7 cellular contexts compared by ENCODE assay signal in the genomic region with DNA sequence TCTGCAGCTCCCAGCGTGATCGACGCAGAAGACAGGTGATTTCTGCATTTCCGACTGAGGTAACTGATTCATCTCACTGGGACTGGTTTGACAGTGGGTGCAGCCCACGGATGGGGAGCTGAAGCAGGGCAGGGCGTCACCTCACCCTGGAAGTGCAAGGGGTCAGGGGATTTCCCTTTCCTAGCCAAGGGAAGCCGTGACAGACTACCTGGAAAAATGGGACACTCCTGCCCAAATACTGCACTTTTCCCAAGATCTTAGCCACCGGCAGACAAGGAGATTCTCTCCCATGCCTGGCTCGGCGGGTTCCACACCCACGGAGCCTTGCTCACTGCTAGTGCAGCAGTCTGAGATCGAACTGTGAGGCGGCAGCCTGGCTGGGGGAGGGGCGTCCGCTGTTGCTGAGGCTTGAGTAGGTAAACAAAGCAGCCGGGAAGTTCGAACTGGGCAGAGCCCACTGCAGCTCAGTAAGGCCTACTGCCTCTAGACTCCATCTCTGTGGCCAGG. TPM values are rescaled to one million over a fixed set of nuclear protein-coding genes. Genes with fewer than 3 reads are reported as not detected.
"Had no signal": no experiment of that assay in that cellular context is flagged by ENCODE, and none has a peak within 500 bp of the region (broad histone marks: within the 10 kb centered on the region; RNA-seq: fewer than 3 reads in every experiment).

No MANE protein-coding gene starts in this region.

RNA-seq across cellular contexts. Expression of a gene that starts 27.9 kb away (rescaled TPM):
- total RNA-seq: epithelial cell of proximal tubule, left colon, mononuclear cell, natural killer cell, osteoblast, smooth muscle cell had no signal
- polyA plus RNA-seq: neural cell had no signal
